Comparison of ENCODE assay signal across 8 cellular contexts in genomic region chr1:92029241-92029922, GRCh38. TPM values are rescaled to one million over a fixed set of nuclear protein-coding genes. Genes with fewer than 3 reads are reported as not detected.
DNase-seq lines count a peak whose midpoint lies in the region; ATAC-seq lines count a peak whose summit lies in the region.

No MANE protein-coding gene starts in this region.

- peak overlapping the region; percentile 33 for H3K27ac Mint-ChIP-seq in activated CD4-positive, alpha-beta T cell treated with anti-CD3 and anti-CD28 coated beads for 36 hours
- no peak overlapping the region for H3K27ac Mint-ChIP-seq in activated T-helper 1 cell treated with anti-CD3 and anti-CD28 coated beads, Interleukin-12 subunit alpha, Interleukin-12 subunit beta, Interleukin-2, Interleukin-4 antibody, amounts not matched to agents 30 ng/mL and 10 ng/mL and 1 ng/mL, durations not matched to agents 14 hours and 24 hours and 36 hours

- no peak for ATAC-seq in activated CD4-positive, alpha-beta T cell treated with anti-CD3 and anti-CD28 coated beads for 36 hours
- ATAC-seq in HG02571 (IDR thresholded peaks at IDR 0.05; ENCODE audit: unreplicated experiment): no peak

- H3K4me3 ChIP-seq in iPS-18c (ENCODE audit: insufficient read depth, low read depth, low read length): peak overlapping the region; percentile 75

- no peak for DNase-seq in activated CD4-positive, alpha-beta T cell treated with anti-CD3 and anti-CD28 coated beads for 36 hours
- no peak for DNase-seq in activated CD4-positive, alpha-beta T cell treated with anti-CD3 and anti-CD28 coated beads for 1 hour
- DNase-seq in activated T-helper 1 cell treated with anti-CD3 and anti-CD28 coated beads, Interleukin-12 subunit alpha, Interleukin-12 subunit beta, Interleukin-2, Interleukin-4 antibody, amounts not matched to agents 30 ng/mL and 10 ng/mL and 1 ng/mL, durations not matched to agents 14 hours and 24 hours and 36 hours (ENCODE audit: low spot score): no peak
- peak; percentile 35 for DNase-seq in superior temporal gyrus (ENCODE audit: extremely low spot score)
- DNase-seq in NCI-H748 (lab: John Stamatoyannopoulos, UW; ENCODE audit: unreplicated experiment): no peak
- no peak for DNase-seq in GM19238 (ENCODE audit: insufficient read length, low spot score)

- peak overlapping the region; percentile 63 for H3K4me3 Mint-ChIP-seq in activated CD4-positive, alpha-beta T cell treated with anti-CD3 and anti-CD28 coated beads for 36 hours
- H3K4me3 Mint-ChIP-seq in activated T-helper 1 cell treated with anti-CD3 and anti-CD28 coated beads, Interleukin-12 subunit alpha, Interleukin-12 subunit beta, Interleukin-2, Interleukin-4 antibody, amounts not matched to agents 30 ng/mL and 10 ng/mL and 1 ng/mL, durations not matched to agents 14 hours and 24 hours and 36 hours: peak overlapping the region; percentile 74

- H3K9me3 Mint-ChIP-seq in activated CD4-positive, alpha-beta T cell treated with anti-CD3 and anti-CD28 coated beads for 36 hours (ENCODE audit: low read depth): no peaks in the 10 kb centered on the region
- no peaks in the 10 kb centered on the region for H3K9me3 Mint-ChIP-seq in activated T-helper 1 cell treated with anti-CD3 and anti-CD28 coated beads, Interleukin-12 subunit alpha, Interleukin-12 subunit beta, Interleukin-2, Interleukin-4 antibody, amounts not matched to agents 30 ng/mL and 10 ng/mL and 1 ng/mL, durations not matched to agents 14 hours and 24 hours and 36 hours

- H3K27me3 Mint-ChIP-seq in activated CD4-positive, alpha-beta T cell treated with anti-CD3 and anti-CD28 coated beads for 36 hours: peaks cover 23% of the 10 kb centered on the region
- peaks cover 18% of the 10 kb centered on the region for H3K27me3 Mint-ChIP-seq in activated T-helper 1 cell treated with anti-CD3 and anti-CD28 coated beads, Interleukin-12 subunit alpha, Interleukin-12 subunit beta, Interleukin-2, Interleukin-4 antibody, amounts not matched to agents 30 ng/mL and 10 ng/mL and 1 ng/mL, durations not matched to agents 14 hours and 24 hours and 36 hours (ENCODE audit: insufficient read depth)

- POLR2A ChIA-PET in activated CD4-positive, alpha-beta T cell treated with anti-CD3 and anti-CD28 coated beads for 36 hours (lab: Charles Lee): no interaction called here

- CTCF ChIA-PET in activated CD4-positive, alpha-beta T cell treated with anti-CD3 and anti-CD28 coated beads for 36 hours (lab: Charles Lee): no interaction called here

- H3K36me3 Mint-ChIP-seq in activated CD4-positive, alpha-beta T cell treated with anti-CD3 and anti-CD28 coated beads for 36 hours (ENCODE audit: low read depth): no peaks in the 10 kb centered on the region
- no peaks in the 10 kb centered on the region for H3K36me3 Mint-ChIP-seq in activated T-helper 1 cell treated with anti-CD3 and anti-CD28 coated beads, Interleukin-12 subunit alpha, Interleukin-12 subunit beta, Interleukin-2, Interleukin-4 antibody, amounts not matched to agents 30 ng/mL and 10 ng/mL and 1 ng/mL, durations not matched to agents 14 hours and 24 hours and 36 hours (ENCODE audit: low read depth)

- intact Hi-C loops in activated CD4-positive, alpha-beta T cell treated with anti-CD3 and anti-CD28 coated beads for 36 hours (cut with DNase I, micrococcal nuclease): no loop called here
- intact Hi-C loops in activated T-helper 1 cell treated with anti-CD3 and anti-CD28 coated beads, Interleukin-12 subunit alpha, Interleukin-12 subunit beta, Interleukin-2, Interleukin-4 antibody, amounts not matched to agents 30 ng/mL and 10 ng/mL and 1 ng/mL, durations not matched to agents 14 hours and 24 hours and 36 hours (cut with micrococcal nuclease): no loop called here

- H3K4me1 Mint-ChIP-seq in activated CD4-positive, alpha-beta T cell treated with anti-CD3 and anti-CD28 coated beads for 36 hours: peaks cover 21% of the 10 kb centered on the region
- H3K4me1 Mint-ChIP-seq in activated T-helper 1 cell treated with anti-CD3 and anti-CD28 coated beads, Interleukin-12 subunit alpha, Interleukin-12 subunit beta, Interleukin-2, Interleukin-4 antibody, amounts not matched to agents 30 ng/mL and 10 ng/mL and 1 ng/mL, durations not matched to agents 14 hours and 24 hours and 36 hours (ENCODE audit: low read depth): peaks cover 15% of the 10 kb centered on the region

- no peaks in the 10 kb centered on the region for H3K9me3 ChIP-seq in iPS-18c (ENCODE audit: control insufficient read depth, insufficient read depth, low read length)

RNA-seq across cellular contexts. Expression of gene EPHX4, which starts 0.4 kb away (rescaled TPM):
- 1 to 10 TPM in 1 of 2 experiments, under 1 TPM in 1; 0.94 to 1.0 TPM for total RNA-seq in activated CD4-positive, alpha-beta T cell treated with anti-CD3 and anti-CD28 coated beads for 36 hours
- total RNA-seq in activated T-helper 1 cell treated with anti-CD3 and anti-CD28 coated beads, Interleukin-12 subunit alpha, Interleukin-12 subunit beta, Interleukin-2, Interleukin-4 antibody, amounts not matched to agents 30 ng/mL and 10 ng/mL and 1 ng/mL, durations not matched to agents 14 hours and 24 hours and 36 hours: 1.0 and 1.2 TPM in 2 replicates

RNA-seq across cellular contexts. Expression of gene SETSIP, which starts 45.8 kb away (rescaled TPM):
- total RNA-seq in activated CD4-positive, alpha-beta T cell treated with anti-CD3 and anti-CD28 coated beads for 36 hours: not detected
- not detected in 2 replicates for total RNA-seq in activated T-helper 1 cell treated with anti-CD3 and anti-CD28 coated beads, Interleukin-12 subunit alpha, Interleukin-12 subunit beta, Interleukin-2, Interleukin-4 antibody, amounts not matched to agents 30 ng/mL and 10 ng/mL and 1 ng/mL, durations not matched to agents 14 hours and 24 hours and 36 hours

RNA-seq across cellular contexts. Expression of gene BTBD8, which starts 50.8 kb away (rescaled TPM):
- 1 to 10 TPM; 1.8 to 2.4 TPM for total RNA-seq in activated CD4-positive, alpha-beta T cell treated with anti-CD3 and anti-CD28 coated beads for 36 hours
- total RNA-seq in activated T-helper 1 cell treated with anti-CD3 and anti-CD28 coated beads, Interleukin-12 subunit alpha, Interleukin-12 subunit beta, Interleukin-2, Interleukin-4 antibody, amounts not matched to agents 30 ng/mL and 10 ng/mL and 1 ng/mL, durations not matched to agents 14 hours and 24 hours and 36 hours: 0.91 and 1.0 TPM in 2 replicates
